Comparison of ENCODE assay signal across 1 cellular context in genomic region chr10:77417359-77417758, GRCh38.
TF ChIP-seq lines count a peak whose summit lies in the region.

No MANE protein-coding gene starts in this region.

TF ChIP-seq in HepG2, 621 proteins besides CTCF, POLR2A, EP300 and RAD21 (continued from another document):
- TF ChIP-seq HNRNPL (IDR thresholded peaks at IDR 0.05; ENCODE audit: low read depth, low read length) (no peak), FOXO4 (CRISPR knock-in tag; conservative IDR thresholded peaks at IDR 0.05) (no peak), SCMH1 (CRISPR knock-in tag; IDR thresholded peaks at IDR 0.05; ENCODE audit: borderline replicate concordance) (no peak), JUN (CRISPR knock-in tag; IDR thresholded peaks at IDR 0.05) (no peak), ZNF430 (CRISPR knock-in tag; IDR thresholded peaks at IDR 0.05) (no peak), ZNF841 (CRISPR knock-in tag; IDR thresholded peaks at IDR 0.05; ENCODE audit: borderline replicate concordance) (no peak), TBP (CRISPR knock-in tag; IDR thresholded peaks at IDR 0.05) (no peak)
